9 cellular contexts compared by ENCODE assay signal in the genomic region with DNA sequence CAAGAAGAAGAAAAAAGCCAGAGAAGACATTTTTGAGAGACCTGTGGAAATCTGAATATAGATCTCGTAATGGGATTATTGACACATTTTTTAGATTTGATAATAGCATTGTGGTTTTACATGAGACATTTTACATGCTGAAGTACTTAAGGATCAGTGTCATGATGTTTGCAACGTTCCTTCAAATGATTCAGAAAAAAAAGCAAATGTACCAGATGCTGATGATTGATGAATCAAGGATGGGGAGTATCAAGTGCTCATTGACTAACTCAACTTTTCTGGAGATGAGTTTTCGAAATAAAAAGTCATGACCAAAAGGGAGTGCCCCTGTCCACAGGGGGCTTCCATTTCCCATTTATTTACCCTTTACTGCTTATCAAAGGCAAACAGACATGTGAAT.
"Had no signal": no experiment of that assay in that cellular context is flagged by ENCODE, and none has a peak within 500 bp of the region (broad histone marks: within the 10 kb centered on the region; RNA-seq: fewer than 3 reads in every experiment).

No MANE protein-coding gene starts in this region.

- H3K9me3 ChIP-seq: HAP-1 had no signal

- DNase-seq: GM23248, GOT3, H7, HFFc6 had no signal

- H2AFZ ChIP-seq: GM23248 had no signal

- H3K27ac ChIP-seq: HL-60 had no signal

- ATAC-seq: HCT116, HepG2, K562 had no signal

- H3K36me3 ChIP-seq: HAP-1 had no signal

- H3K9ac ChIP-seq: GM23248 had no signal

- H3K4me3 ChIP-seq: GM23248, HAP-1, K562 had no signal
